In the genomic region with DNA sequence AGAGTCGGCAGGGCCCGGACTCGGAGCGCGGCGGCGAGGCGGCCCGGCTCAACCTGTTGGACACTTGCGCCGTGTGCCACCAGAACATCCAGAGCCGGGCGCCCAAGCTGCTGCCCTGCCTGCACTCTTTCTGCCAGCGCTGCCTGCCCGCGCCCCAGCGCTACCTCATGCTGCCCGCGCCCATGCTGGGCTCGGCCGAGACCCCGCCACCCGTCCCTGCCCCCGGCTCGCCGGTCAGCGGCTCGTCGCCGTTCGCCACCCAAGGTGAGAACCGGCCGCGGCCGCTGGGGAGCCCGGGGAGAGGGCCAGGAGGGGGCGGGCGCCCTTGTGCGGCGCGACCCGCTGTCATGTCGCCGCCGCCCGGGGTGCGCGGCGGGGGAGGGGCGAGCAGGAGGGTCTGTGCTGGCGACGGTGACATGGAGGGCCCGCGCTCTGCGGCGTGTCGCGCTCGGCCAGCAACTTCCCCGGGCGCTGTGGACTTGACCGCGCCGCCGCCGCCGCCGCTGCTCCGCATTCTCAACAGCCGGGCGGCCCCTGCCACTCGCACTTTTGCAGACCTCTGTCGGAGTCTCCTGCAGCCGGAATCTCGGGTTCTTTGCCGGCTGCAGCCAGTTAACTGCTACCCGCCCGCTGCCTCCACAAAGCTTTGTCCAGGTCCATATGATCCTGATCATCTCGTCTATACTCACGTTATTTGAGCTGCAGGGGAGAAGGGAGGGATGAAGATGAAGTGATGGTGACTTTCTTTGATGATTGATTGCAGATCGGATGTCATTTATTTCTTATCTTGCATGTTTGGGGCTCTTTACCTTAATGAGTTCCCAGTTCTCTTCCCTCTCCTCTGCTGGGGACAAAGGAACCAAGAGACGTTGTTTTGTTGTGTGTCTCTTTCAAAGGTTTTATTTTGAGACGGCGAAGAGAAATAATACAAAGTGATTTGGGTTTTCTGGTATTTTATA, we compare ENCODE assay signal across 1 cellular context.
TF ChIP-seq lines count a peak whose summit lies in the region.

No MANE protein-coding gene starts in this region.

TF ChIP-seq in HEK293, 187 proteins besides CTCF, POLR2A, EP300 and RAD21 (continued from another document):
- TF ChIP-seq INSM2 (tag by site-specific recombination; IDR thresholded peaks at IDR 0.05), result no peak
- TF ChIP-seq GLI4 (tag by site-specific recombination; IDR thresholded peaks at IDR 0.05), result no peak
- TF ChIP-seq ZBTB6 (tag by site-specific recombination; IDR thresholded peaks at IDR 0.05), result no peak
- TF ChIP-seq SP2 (tag by site-specific recombination; IDR thresholded peaks at IDR 0.05), result peak; percentile 64
- TF ChIP-seq ZNF521 (tag by site-specific recombination; IDR thresholded peaks at IDR 0.05), result no peak
- no peak for TF ChIP-seq PRDM2 (tag by site-specific recombination; IDR thresholded peaks at IDR 0.05; ENCODE audit: borderline replicate concordance)
- peak; percentile 14; the same call in 1 of the 2 replicates for TF ChIP-seq ZEB2 (tag by site-specific recombination; IDR thresholded peaks at IDR 0.05)
- no peak for TF ChIP-seq ZNF37A (tag by site-specific recombination; IDR thresholded peaks at IDR 0.05)
- TF ChIP-seq HIC1 (tag by site-specific recombination; IDR thresholded peaks at IDR 0.05), result no peak
